8 cellular contexts compared by ENCODE assay signal in the genomic region with DNA sequence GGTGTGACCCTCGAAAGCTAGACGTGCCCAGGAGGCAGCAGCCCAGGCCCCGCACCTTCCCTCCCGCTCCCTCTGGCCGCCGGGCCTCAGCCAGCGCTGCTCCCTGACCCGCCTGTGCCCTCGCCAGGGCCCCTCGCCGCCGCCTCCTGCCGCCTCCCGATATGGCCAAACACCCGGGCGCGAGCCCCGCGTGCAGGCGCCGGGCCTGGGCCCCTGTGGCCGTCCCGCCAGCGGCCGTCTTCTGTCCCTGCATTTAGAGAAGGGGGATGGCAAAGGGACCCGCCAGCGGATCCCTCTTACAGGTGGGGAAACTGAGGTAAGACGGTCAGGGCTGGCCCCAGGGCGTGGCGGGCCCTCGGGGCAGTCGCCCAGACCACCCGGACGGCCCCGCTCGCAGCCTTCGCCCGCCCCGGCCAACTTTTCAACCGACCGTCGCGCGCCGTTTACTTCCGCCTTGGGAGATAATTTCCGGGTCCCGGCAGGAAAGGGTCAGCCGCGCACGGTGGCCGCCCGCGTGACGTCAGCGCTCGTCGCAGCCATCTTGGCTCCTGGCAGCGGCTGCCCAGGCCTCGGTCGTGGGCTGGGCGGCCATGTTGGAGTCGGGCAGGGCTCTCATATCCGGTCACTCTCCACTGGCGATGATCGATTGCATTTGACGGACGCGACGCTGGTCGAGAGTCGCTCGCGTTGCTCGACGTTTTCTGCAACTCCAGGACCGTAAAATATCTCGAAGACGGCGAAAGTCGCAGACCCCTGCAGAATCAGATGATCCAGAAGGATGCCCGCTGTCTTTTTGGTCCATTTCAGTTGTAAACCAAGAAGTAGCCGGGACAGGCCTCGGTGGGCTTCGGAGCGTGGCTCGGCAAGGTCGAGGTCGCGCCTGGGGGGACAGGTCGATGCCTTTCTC. TPM values are rescaled to one million over a fixed set of nuclear protein-coding genes. Genes with fewer than 3 reads are reported as not detected.
A peak's percentile ranks its signal among the peaks of the same experiment; 100 is the strongest.
DNase-seq lines count a peak whose midpoint lies in the region; ATAC-seq and TF ChIP-seq lines count a peak whose summit lies in the region.

No MANE protein-coding gene starts in this region.

- H3K27ac ChIP-seq in hepatocyte (peak overlapping the region; percentile 96), aorta (ENCODE audit: low read depth in 1 of 2, low read length in 2 of 2) (peak overlapping the region in 1 of 2 donors; percentile 14)

- peak; percentile 88 for ATAC-seq in HG02763 (IDR thresholded peaks at IDR 0.05; ENCODE audit: unreplicated experiment)
- peak; percentile 96 for ATAC-seq in aorta (ENCODE audit: low FRiP score)

- H3K9me2 ChIP-seq in hepatocyte (replicated peaks; ENCODE audit: insufficient read depth), result no peaks in the 10 kb centered on the region

- peak overlapping the region; percentile 95 for H3K4me3 ChIP-seq in GM12875 (ENCODE audit: low read depth, low read length)
- peak overlapping the region; percentile 70 for H3K4me3 ChIP-seq in astrocyte of the cerebellum (ENCODE audit: low read depth, low read length)
- peak overlapping the region; percentile 62 for H3K4me3 ChIP-seq in hepatocyte
- H3K4me3 ChIP-seq in aorta (ENCODE audit: low read length in 2 of 2), result peak overlapping the region; percentile 52 to 63

- peak overlapping the region; percentile 98 for H3K4me2 ChIP-seq in hepatocyte

- H3K79me2 ChIP-seq in hepatocyte, result peaks cover 10% of the 10 kb centered on the region

- no peaks in the 10 kb centered on the region for H3K9me3 ChIP-seq in hepatocyte (ENCODE audit: low read depth)
- peaks cover 5% of the 10 kb centered on the region for H3K9me3 ChIP-seq in aorta (ENCODE audit: control insufficient read depth, low read length)

- intact Hi-C loops in aorta (cut with DNase I), result no loop called here

- no peaks in the 10 kb centered on the region for H4K20me1 ChIP-seq in hepatocyte (ENCODE audit: insufficient read depth, poor library complexity, severe bottlenecking)

- H3K27me3 ChIP-seq in hepatocyte, result peaks cover 15% of the 10 kb centered on the region
- no peaks in the 10 kb centered on the region for H3K27me3 ChIP-seq in aorta (ENCODE audit: control insufficient read depth in 1 of 2, insufficient read depth in 2 of 2, low read length in 1 of 2)

- in situ Hi-C loops in astrocyte of the cerebellum (cut with HindIII; ENCODE audit: low sequenced_read_pairs), result no loop called here

- H3K4me1 ChIP-seq in hepatocyte (ENCODE audit: insufficient read depth), result no peaks in the 10 kb centered on the region
- no peaks in the 10 kb centered on the region for H3K4me1 ChIP-seq in aorta (ENCODE audit: control insufficient read depth in 1 of 2, insufficient read depth in 2 of 2, low read length in 2 of 2)

- 3% methylated on average over 90 of the region's 91 CpGs for WGBS in hepatocyte (ENCODE audit: low lambda C conversion rate, missing lambda C conversion rate)
- WGBS in aorta, 2 donors, result 7 to 17% methylated on average over 91 of the region's 91 CpGs

- peak overlapping the region; percentile 78 for H2AFZ ChIP-seq in hepatocyte

- TF ChIP-seq CTCF in GM12875 (IDR thresholded peaks at IDR 0.05; ENCODE audit: borderline replicate concordance, insufficient read depth, low read depth, low read length), result no peak
- TF ChIP-seq CTCF in astrocyte of the cerebellum (IDR thresholded peaks at IDR 0.05; ENCODE audit: low read depth, low read length, missing control alignments), result no peak
- no peak for TF ChIP-seq CTCF in hepatocyte (IDR thresholded peaks at IDR 0.05; ENCODE audit: poor library complexity)

- no peaks in the 10 kb centered on the region for H3K36me3 ChIP-seq in hepatocyte (replicated peaks; ENCODE audit: insufficient read depth, low read depth)
- no peaks in the 10 kb centered on the region for H3K36me3 ChIP-seq in aorta (ENCODE audit: control insufficient read depth in 1 of 2, insufficient read depth in 2 of 2, low read length in 1 of 2)

- peak; percentile 87 for DNase-seq in NCI-H146 treated with DMSO at 0.1 percent for 48 hours (lab: John Stamatoyannopoulos, UW; ENCODE audit: unreplicated experiment)
- peak; percentile 72 for DNase-seq in T-helper 9 cell
- DNase-seq in astrocyte of the cerebellum (ENCODE audit: low read depth), result peak; percentile 80
- DNase-seq in hepatocyte (ENCODE audit: low spot score), result peak; percentile 97
- DNase-seq in renal cortical epithelial cell (ENCODE audit: low read depth), result peak; percentile 70
- peak; percentile 97 for DNase-seq in aorta

RNA-seq across cellular contexts. Expression of a gene that starts 7.1 kb away (rescaled TPM):
- total RNA-seq in hepatocyte (not detected in 2 replicates), renal cortical epithelial cell (not detected in 2 replicates), aorta (not detected)
- polyA plus RNA-seq in hepatocyte (not detected in 2 replicates), aorta (not detected)

RNA-seq across cellular contexts. Expression of a gene that starts 19.2 kb away (rescaled TPM):
- total RNA-seq in hepatocyte (5.1 and 9.7 TPM in 2 replicates), renal cortical epithelial cell (4.2 and 11.3 TPM in 2 replicates), aorta (10 to 100 TPM in 1 of 2 donors, 1 to 10 TPM in 1; 7.1 to 14.3 TPM)
- polyA plus RNA-seq in hepatocyte (18.1 and 21.6 TPM in 2 replicates), aorta (10 to 100 TPM in 1 of 2 donors, 1 to 10 TPM in 1; 3.0 to 56.9 TPM)

RNA-seq across cellular contexts. Expression of a gene that starts 19.4 kb away (rescaled TPM):
- 25.2 and 27.6 TPM in 2 replicates for total RNA-seq in hepatocyte
- 34.5 and 37.8 TPM in 2 replicates for polyA plus RNA-seq in hepatocyte
- total RNA-seq in renal cortical epithelial cell, result 22.3 and 35.3 TPM in 2 replicates
- total RNA-seq in aorta, result 10 to 100 TPM; 12.1 to 13.5 TPM
- 10 to 100 TPM in 1 of 2 donors, 1 to 10 TPM in 1; 6.8 to 20.3 TPM for polyA plus RNA-seq in aorta

RNA-seq across cellular contexts. Expression of a gene that starts 47.1 kb away (rescaled TPM):
- 2.4 and 2.5 TPM in 2 replicates for total RNA-seq in hepatocyte
- polyA plus RNA-seq in hepatocyte, result 5.6 and 8.0 TPM in 2 replicates
- 1.3 and 13.5 TPM in 2 replicates for total RNA-seq in renal cortical epithelial cell
- total RNA-seq in aorta, result under 1 TPM; 0.33 to 0.52 TPM
- 1 to 10 TPM; 1.5 to 2.1 TPM for polyA plus RNA-seq in aorta
